ENCODE assay signal across 6 cellular contexts in genomic region chr11:64869571-64870175, GRCh38. TPM values are rescaled to one million over a fixed set of nuclear protein-coding genes. Genes with fewer than 3 reads are reported as not detected.
A peak's percentile ranks its signal among the peaks of the same experiment; 100 is the strongest.
DNase-seq lines count a peak whose midpoint lies in the region; ATAC-seq and TF ChIP-seq lines count a peak whose summit lies in the region.

No MANE protein-coding gene starts in this region.

- H3K4me1 ChIP-seq in gastroesophageal sphincter (peaks cover 11 to 100% (median 72%) of the 10 kb centered on the region in 3 donors), upper lobe of right lung (peaks cover 77% of the 10 kb centered on the region)

- CTCF ChIA-PET in activated naive CD4-positive, alpha-beta T cell treated with anti-CD3 and anti-CD28 coated beads for 36 hours (lab: Charles Lee) = interaction anchor here (0.5 to 32.9 kb wide), 4 partner anchors 10 to 531 kb away, joined by 5 to 992 read pairs (median 157); partner anchors contain the start of genes CDC42BPG and EHD1

- peak overlapping the region; percentile 59 for H3K4me3 Mint-ChIP-seq in activated naive CD4-positive, alpha-beta T cell treated with anti-CD3 and anti-CD28 coated beads for 36 hours

- intact Hi-C loops in activated naive CD4-positive, alpha-beta T cell treated with anti-CD3 and anti-CD28 coated beads for 36 hours (cut with micrococcal nuclease) = loop anchor here (1.0 to 10.0 kb wide), 2 partner anchors 10 to 625 kb away; partner anchors contain the start of gene MALAT1
- intact Hi-C loops in upper lobe of right lung (cut with DNase I) = no loop called here

- peak overlapping the region; percentile 60 to 98 (median 97) for H3K27ac ChIP-seq in gastroesophageal sphincter
- peak overlapping the region; percentile 78 for H3K27ac ChIP-seq in upper lobe of right lung

- no peak for TF ChIP-seq EP300 in gastroesophageal sphincter (IDR thresholded peaks at IDR 0.05)

- peaks cover 6% of the 10 kb centered on the region for H3K9me3 Mint-ChIP-seq in activated naive CD4-positive, alpha-beta T cell treated with anti-CD3 and anti-CD28 coated beads for 36 hours

- no peaks in the 10 kb centered on the region for H3K27me3 ChIP-seq in gastroesophageal sphincter
- H3K27me3 ChIP-seq in upper lobe of right lung = no peaks in the 10 kb centered on the region

- DNase-seq in activated naive CD4-positive, alpha-beta T cell treated with anti-CD3 and anti-CD28 coated beads for 36 hours = peak; percentile 43
- DNase-seq in activated naive CD4-positive, alpha-beta T cell treated with anti-CD3 and anti-CD28 coated beads, Interleukin-2, amount 50 U/mL, for 16 hours = no peak
- DNase-seq in upper lobe of right lung = no peak

- peaks cover 56% of the 10 kb centered on the region for H3K36me3 Mint-ChIP-seq in activated naive CD4-positive, alpha-beta T cell treated with anti-CD3 and anti-CD28 coated beads for 36 hours (ENCODE audit: low read depth)

- peak in 3 of 4 experiments; percentile 5 to 43 (median 37) for TF ChIP-seq CTCF in gastroesophageal sphincter (IDR thresholded peaks at IDR 0.05)
- peak; percentile 29 for TF ChIP-seq CTCF in upper lobe of right lung (IDR thresholded peaks at IDR 0.05)

- peak overlapping the region in 1 of 2 donors; percentile 28 for H3K4me3 ChIP-seq in gastroesophageal sphincter
- H3K4me3 ChIP-seq in upper lobe of right lung = peak overlapping the region; percentile 10

- WGBS in gastroesophageal sphincter (ENCODE audit: low coverage in 1 of 2), 2 donors = 20% methylated on average over 1 of the region's 9 CpGs; no CpG with 5 or more reads in 1 of the 2 donors

- ATAC-seq in gastroesophageal sphincter = no peak
- no peak for ATAC-seq in upper lobe of right lung
- no peak for ATAC-seq in GM21360 (IDR thresholded peaks at IDR 0.05; ENCODE audit: unreplicated experiment)
- no peak for ATAC-seq in GM18861 (IDR thresholded peaks at IDR 0.05; ENCODE audit: unreplicated experiment)

- peak overlapping the region; percentile 89 for H3K27ac Mint-ChIP-seq in activated naive CD4-positive, alpha-beta T cell treated with anti-CD3 and anti-CD28 coated beads for 36 hours

- H3K27me3 Mint-ChIP-seq in activated naive CD4-positive, alpha-beta T cell treated with anti-CD3 and anti-CD28 coated beads for 36 hours (ENCODE audit: low read depth) = no peaks in the 10 kb centered on the region

- no peaks in the 10 kb centered on the region for H3K9me3 ChIP-seq in gastroesophageal sphincter
- no peaks in the 10 kb centered on the region for H3K9me3 ChIP-seq in upper lobe of right lung

- no peak for TF ChIP-seq POLR2A in gastroesophageal sphincter (IDR thresholded peaks at IDR 0.05)

- H3K36me3 ChIP-seq in gastroesophageal sphincter (peaks cover 0 to 33% of the 10 kb centered on the region in 2 donors), upper lobe of right lung (peaks cover 39% of the 10 kb centered on the region)

- peaks cover 93% of the 10 kb centered on the region for H3K4me1 Mint-ChIP-seq in activated naive CD4-positive, alpha-beta T cell treated with anti-CD3 and anti-CD28 coated beads for 36 hours (ENCODE audit: low read depth)

RNA-seq across cellular contexts. Expression of gene EHD1, which starts 8.7 kb away (rescaled TPM):
- total RNA-seq in activated naive CD4-positive, alpha-beta T cell treated with anti-CD3 and anti-CD28 coated beads for 36 hours = 100 to 1,000 TPM; 124 to 132 TPM
- 100 to 1,000 TPM in 2 of 4 donors, 10 to 100 TPM in 2; 92.1 to 188 (median 101) TPM for total RNA-seq in gastroesophageal sphincter
- total RNA-seq in upper lobe of right lung = 94.6 TPM

RNA-seq across cellular contexts. Expression of gene CDC42BPG, which starts 25.2 kb away (rescaled TPM):
- total RNA-seq in activated naive CD4-positive, alpha-beta T cell treated with anti-CD3 and anti-CD28 coated beads for 36 hours = under 1 TPM; 0.32 to 0.41 TPM
- total RNA-seq in gastroesophageal sphincter (under 1 TPM; 0.08 to 0.94 (median 0.22) TPM), upper lobe of right lung (20.9 TPM)

RNA-seq across cellular contexts. Expression of gene ATG2A, which starts 47.3 kb away (rescaled TPM):
- total RNA-seq in activated naive CD4-positive, alpha-beta T cell treated with anti-CD3 and anti-CD28 coated beads for 36 hours = 10 to 100 TPM; 15.1 to 16.3 TPM
- total RNA-seq in gastroesophageal sphincter (10 to 100 TPM; 18.8 to 27.2 (median 26.3) TPM), upper lobe of right lung (23.2 TPM)

RNA-seq across cellular contexts. Expression of gene PPP2R5B, which starts 54.8 kb away (rescaled TPM):
- 1 to 10 TPM; 3.3 to 4.6 TPM for total RNA-seq in activated naive CD4-positive, alpha-beta T cell treated with anti-CD3 and anti-CD28 coated beads for 36 hours
- total RNA-seq in gastroesophageal sphincter (10 to 100 TPM; 20.3 to 41.2 (median 27.0) TPM), upper lobe of right lung (29.4 TPM)

RNA-seq across cellular contexts. Expression of gene MEN1, which starts 59.3 kb away (rescaled TPM):
- total RNA-seq in activated naive CD4-positive, alpha-beta T cell treated with anti-CD3 and anti-CD28 coated beads for 36 hours = 10 to 100 TPM; 23.9 TPM
- total RNA-seq in gastroesophageal sphincter = 10 to 100 TPM in 2 of 4 donors, 1 to 10 TPM in 2; 7.1 to 20.9 (median 11.6) TPM
- total RNA-seq in upper lobe of right lung = 22.5 TPM

Comparison
In these comparisons a context has a peak if more than half of its experiments do, and no peak if none do; other contexts are left out.
1. RNA of gene CDC42BPG, which starts 25.2 kb away (total RNA-seq): 20.9 TPM in upper lobe of right lung (single experiment); 0.32 to 0.41 TPM in activated naive CD4-positive, alpha-beta T cell treated with anti-CD3 and anti-CD28 coated beads for 36 hours and 0.08 to 0.94 TPM in gastroesophageal sphincter; every median in the first group is over 10 times any median in the second.